Comparison of ENCODE assay signal across 19 cellular contexts in the genomic region with DNA sequence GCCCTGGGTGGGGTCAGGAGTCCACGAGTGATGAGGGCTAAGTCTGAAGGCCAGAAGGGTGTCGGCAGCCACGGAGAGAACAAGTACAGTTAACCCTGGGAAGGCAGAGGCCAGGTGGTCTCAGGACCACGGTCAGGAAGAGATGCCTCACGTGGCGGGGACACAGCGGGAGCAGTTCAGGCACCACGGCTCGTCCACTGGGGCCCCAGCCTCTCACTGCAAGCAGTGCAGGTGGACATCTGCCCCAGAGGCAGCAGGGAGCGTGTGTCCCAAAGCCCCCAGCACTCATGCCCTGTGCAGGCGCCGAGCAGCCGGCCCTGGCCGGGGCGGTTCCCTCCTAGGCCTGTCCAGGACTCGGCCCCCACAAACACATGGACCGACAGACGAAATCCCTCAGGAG. TPM values are rescaled to one million over a fixed set of nuclear protein-coding genes. Genes with fewer than 3 reads are reported as not detected.
A peak's percentile ranks its signal among the peaks of the same experiment; 100 is the strongest.
DNase-seq lines count a peak whose midpoint lies in the region; ATAC-seq and TF ChIP-seq lines count a peak whose summit lies in the region.
"Had no signal": no experiment of that assay in that cellular context is flagged by ENCODE, and none has a peak within 500 bp of the region (broad histone marks: within the 10 kb centered on the region; RNA-seq: fewer than 3 reads in every experiment).

No MANE protein-coding gene starts in this region.

- intact Hi-C loops in Right ventricle myocardium superior (cut with DNase I): no loop called here
- intact Hi-C loops in right cardiac atrium (cut with DNase I): no loop called here
- intact Hi-C loops in naive thymus-derived CD4-positive, alpha-beta T cell (cut with micrococcal nuclease): no loop called here
- intact Hi-C loops in upper lobe of right lung (cut with DNase I): no loop called here
- intact Hi-C loops in A673 (cut with micrococcal nuclease; ENCODE audit: unreplicated experiment): no loop called here

- H3K27ac ChIP-seq in right cardiac atrium (ENCODE audit: low read length) (no peak overlapping the region), upper lobe of right lung (no peak overlapping the region), A673 (ENCODE audit: low read depth, low read length, poor library complexity, severe bottlenecking) (no peak overlapping the region)
- H3K27ac ChIP-seq in naive thymus-derived CD4-positive, alpha-beta T cell (ENCODE audit: low read depth, low read length): peak overlapping the region; percentile 69

- POLR2A ChIA-PET in naive thymus-derived CD4-positive, alpha-beta T cell (lab: Charles Lee): interaction anchor here (3.3 kb wide), 1 partner anchor 15 kb away, joined by 34 read pairs; a partner anchor contains a TSS
- POLR2A ChIA-PET in A673 (lab: Charles Lee; ENCODE audit: low non-redundant PET): no interaction called here

- peaks cover 0 to 26% (median 0%) of the 10 kb centered on the region in 3 experiments for H3K36me3 ChIP-seq in naive thymus-derived CD4-positive, alpha-beta T cell (ENCODE audit: control insufficient read depth in 2 of 3, insufficient read depth in 3 of 3, low read length in 3 of 3)
- H3K36me3 ChIP-seq in upper lobe of right lung (no peaks in the 10 kb centered on the region), A673 (ENCODE audit: insufficient read depth, low read length, poor library complexity, severe bottlenecking) (peaks cover 6% of the 10 kb centered on the region)

- CTCF ChIA-PET in naive thymus-derived CD4-positive, alpha-beta T cell (lab: Charles Lee): no interaction called here
- CTCF ChIA-PET in A673 (lab: Charles Lee): no interaction called here

- no peaks in the 10 kb centered on the region for H3K27me3 Mint-ChIP-seq in T-helper 1 cell treated with Interleukin-12 subunit alpha and Interleukin-12 subunit beta and Interleukin-4 antibody, amounts not matched to agents 30 μg/mL and 1 μg/mL, for 36 hours (ENCODE audit: low read depth)
- no peaks in the 10 kb centered on the region for H3K27me3 Mint-ChIP-seq in naive thymus-derived CD4-positive, alpha-beta T cell

- H3K4me1 Mint-ChIP-seq in T-helper 1 cell treated with Interleukin-12 subunit alpha and Interleukin-12 subunit beta and Interleukin-4 antibody, amounts not matched to agents 30 μg/mL and 1 μg/mL, for 36 hours (ENCODE audit: low read depth): peaks cover 31% of the 10 kb centered on the region
- H3K4me1 Mint-ChIP-seq in naive thymus-derived CD4-positive, alpha-beta T cell: peaks cover 25 to 60% (median 49%) of the 10 kb centered on the region in 7 donors

- DNase-seq in T-helper 1 cell (no peak), Right ventricle myocardium superior (peak; percentile 29), right cardiac atrium (no peak), upper lobe of right lung (peak; percentile 63), A673 (ENCODE audit: low spot score) (no peak)
- peak in 1 of 9 donors; percentile 2 for DNase-seq in naive thymus-derived CD4-positive, alpha-beta T cell
- DNase-seq: COR-L47, DMS 273 treated with DMSO at 0.1 percent for 48 hours, DND-41, GOT3, KBM-7, NCI-H1417, NCI-H187, NCI-H2107, NCI-H510A had no signal

- no peak for TF ChIP-seq CTCF in upper lobe of right lung (IDR thresholded peaks at IDR 0.05)
- no peak for TF ChIP-seq CTCF in A673 (conservative IDR thresholded peaks at IDR 0.05; ENCODE audit: low read depth, low read length)

- H3K4me1 ChIP-seq in right cardiac atrium (ENCODE audit: control insufficient read depth, insufficient read depth, low read length) (peaks cover 4% of the 10 kb centered on the region), upper lobe of right lung (peaks cover 8% of the 10 kb centered on the region), A673 (ENCODE audit: insufficient read depth, low read length, poor library complexity, severe bottlenecking) (peaks cover 12% of the 10 kb centered on the region)
- peaks cover 6 to 17% of the 10 kb centered on the region in 2 donors for H3K4me1 ChIP-seq in naive thymus-derived CD4-positive, alpha-beta T cell (ENCODE audit: control insufficient read depth in 2 of 2, insufficient read depth in 2 of 2, low read length in 2 of 2)

- H3K36me3 Mint-ChIP-seq in T-helper 1 cell treated with Interleukin-12 subunit alpha and Interleukin-12 subunit beta and Interleukin-4 antibody, amounts not matched to agents 30 μg/mL and 1 μg/mL, for 36 hours (ENCODE audit: low read depth): peaks cover 17% of the 10 kb centered on the region
- H3K36me3 Mint-ChIP-seq in naive thymus-derived CD4-positive, alpha-beta T cell: peaks cover 14 to 22% (median 20%) of the 10 kb centered on the region in 5 donors

- no peak overlapping the region for H3K4me3 ChIP-seq in right cardiac atrium (ENCODE audit: low read length)
- H3K4me3 ChIP-seq in naive thymus-derived CD4-positive, alpha-beta T cell (ENCODE audit: low read length): no peak overlapping the region
- no peak overlapping the region for H3K4me3 ChIP-seq in upper lobe of right lung
- no peak overlapping the region for H3K4me3 ChIP-seq in A673 (ENCODE audit: low read depth, low read length, poor library complexity, severe bottlenecking)

- no TSS peak for BruUV-seq in A673 (replicated peaks; lab: Mats Ljungman, UMichigan)

- H3K4me3 Mint-ChIP-seq in T-helper 1 cell treated with Interleukin-12 subunit alpha and Interleukin-12 subunit beta and Interleukin-4 antibody, amounts not matched to agents 30 μg/mL and 1 μg/mL, for 36 hours: no peak overlapping the region
- no peak overlapping the region for H3K4me3 Mint-ChIP-seq in naive thymus-derived CD4-positive, alpha-beta T cell

- H3K27ac Mint-ChIP-seq in T-helper 1 cell treated with Interleukin-12 subunit alpha and Interleukin-12 subunit beta and Interleukin-4 antibody, amounts not matched to agents 30 μg/mL and 1 μg/mL, for 36 hours: peak overlapping the region; percentile 96
- H3K27ac Mint-ChIP-seq in naive thymus-derived CD4-positive, alpha-beta T cell: peak overlapping the region in 3 of 9 donors; percentile 11 to 53 (median 38)

- no peaks in the 10 kb centered on the region for H3K9me3 ChIP-seq in right cardiac atrium (ENCODE audit: control insufficient read depth, low read length)
- no peaks in the 10 kb centered on the region for H3K9me3 ChIP-seq in naive thymus-derived CD4-positive, alpha-beta T cell (ENCODE audit: control insufficient read depth in 2 of 3, low read length in 3 of 3)
- H3K9me3 ChIP-seq in upper lobe of right lung: no peaks in the 10 kb centered on the region
- H3K9me3 ChIP-seq in A673 (ENCODE audit: low read depth, low read length, poor library complexity, severe bottlenecking): peaks cover 5% of the 10 kb centered on the region

- H3K27me3 ChIP-seq in right cardiac atrium (ENCODE audit: control insufficient read depth, insufficient read depth) (no peaks in the 10 kb centered on the region), upper lobe of right lung (no peaks in the 10 kb centered on the region), A673 (replicated peaks; ENCODE audit: insufficient read depth, low read depth, low read length, poor library complexity) (no peaks in the 10 kb centered on the region)
- H3K27me3 ChIP-seq in naive thymus-derived CD4-positive, alpha-beta T cell (ENCODE audit: control insufficient read depth in 2 of 2, insufficient read depth in 2 of 2, low read length in 2 of 2): no peaks in the 10 kb centered on the region

- peaks cover 8% of the 10 kb centered on the region for H3K9me3 Mint-ChIP-seq in T-helper 1 cell treated with Interleukin-12 subunit alpha and Interleukin-12 subunit beta and Interleukin-4 antibody, amounts not matched to agents 30 μg/mL and 1 μg/mL, for 36 hours
- peaks cover 0 to 7% (median 0%) of the 10 kb centered on the region in 11 donors for H3K9me3 Mint-ChIP-seq in naive thymus-derived CD4-positive, alpha-beta T cell

- 97% methylated on average over 18 of the region's 18 CpGs for WGBS in right cardiac atrium

- no peak for ATAC-seq in Right ventricle myocardium superior (ENCODE audit: poor library complexity)
- no peak for ATAC-seq in right cardiac atrium
- no peak for ATAC-seq in naive thymus-derived CD4-positive, alpha-beta T cell
- ATAC-seq in upper lobe of right lung: no peak
- ATAC-seq in HG03196 (IDR thresholded peaks at IDR 0.05; ENCODE audit: unreplicated experiment): no peak

RNA-seq across cellular contexts. Expression of a gene that starts 4.7 kb away (rescaled TPM):
- total RNA-seq in Right ventricle myocardium superior (5.6 TPM), right cardiac atrium (10 to 100 TPM; 10.6 to 13.3 (median 11.2) TPM), upper lobe of right lung (19.0 TPM), A673 (2021) (21.0 and 26.3 TPM in 2 replicates)
- 7.8 TPM for polyA plus RNA-seq in right cardiac atrium
- 10 to 100 TPM; 25.9 to 63.1 (median 43.1) TPM for total RNA-seq in naive thymus-derived CD4-positive, alpha-beta T cell
- polyA plus RNA-seq in naive thymus-derived CD4-positive, alpha-beta T cell: 10 to 100 TPM; 10.6 to 19.4 TPM

RNA-seq across cellular contexts. Expression of a gene that starts 15.5 kb away (rescaled TPM):
- 1.0 TPM for total RNA-seq in Right ventricle myocardium superior
- total RNA-seq in right cardiac atrium: 1 to 10 TPM in 3 of 4 donors, under 1 TPM in 1; 0.97 to 2.1 (median 1.9) TPM
- polyA plus RNA-seq in right cardiac atrium: 1.5 TPM
- total RNA-seq in naive thymus-derived CD4-positive, alpha-beta T cell: 1 to 10 TPM in 4 of 5 experiments, under 1 TPM in 1; 0.07 to 5.4 (median 4.7) TPM
- 1 to 10 TPM; 2.3 to 3.1 TPM for polyA plus RNA-seq in naive thymus-derived CD4-positive, alpha-beta T cell
- total RNA-seq in upper lobe of right lung: 0.81 TPM
- total RNA-seq in A673 (2021): 1.4 and 2.0 TPM in 2 replicates
- total RNA-seq: RPMI7951 had no signal
- polyA plus RNA-seq: AG04450 had no signal

Comparison
In these comparisons a context has a peak if more than half of its experiments do, and no peak if none do; other contexts are left out.
1. DNase-seq: peak in Right ventricle myocardium superior (single experiment) and upper lobe of right lung (single experiment); none in T-helper 1 cell (0 of 5), right cardiac atrium (0 of 3) and A673 (single experiment).